1 cellular context compared by ENCODE assay signal in genomic region chr11:75204012-75204674, GRCh38.
TF ChIP-seq lines count a peak whose summit lies in the region.

No MANE protein-coding gene starts in this region.

TF ChIP-seq in HepG2, 621 proteins besides CTCF, POLR2A, EP300 and RAD21 (continued from another document and continues in another):
- TF ChIP-seq, protein P1, sequence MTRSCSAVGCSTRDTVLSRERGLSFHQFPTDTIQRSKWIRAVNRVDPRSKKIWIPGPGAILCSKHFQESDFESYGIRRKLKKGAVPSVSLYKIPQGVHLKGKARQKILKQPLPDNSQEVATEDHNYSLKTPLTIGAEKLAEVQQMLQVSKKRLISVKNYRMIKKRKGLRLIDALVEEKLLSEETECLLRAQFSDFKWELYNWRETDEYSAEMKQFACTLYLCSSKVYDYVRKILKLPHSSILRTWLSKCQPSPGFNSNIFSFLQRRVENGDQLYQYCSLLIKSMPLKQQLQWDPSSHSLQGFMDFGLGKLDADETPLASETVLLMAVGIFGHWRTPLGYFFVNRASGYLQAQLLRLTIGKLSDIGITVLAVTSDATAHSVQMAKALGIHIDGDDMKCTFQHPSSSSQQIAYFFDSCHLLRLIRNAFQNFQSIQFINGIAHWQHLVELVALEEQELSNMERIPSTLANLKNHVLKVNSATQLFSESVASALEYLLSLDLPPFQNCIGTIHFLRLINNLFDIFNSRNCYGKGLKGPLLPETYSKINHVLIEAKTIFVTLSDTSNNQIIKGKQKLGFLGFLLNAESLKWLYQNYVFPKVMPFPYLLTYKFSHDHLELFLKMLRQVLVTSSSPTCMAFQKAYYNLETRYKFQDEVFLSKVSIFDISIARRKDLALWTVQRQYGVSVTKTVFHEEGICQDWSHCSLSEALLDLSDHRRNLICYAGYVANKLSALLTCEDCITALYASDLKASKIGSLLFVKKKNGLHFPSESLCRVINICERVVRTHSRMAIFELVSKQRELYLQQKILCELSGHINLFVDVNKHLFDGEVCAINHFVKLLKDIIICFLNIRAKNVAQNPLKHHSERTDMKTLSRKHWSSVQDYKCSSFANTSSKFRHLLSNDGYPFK (CRISPR knock-in tag; IDR thresholded peaks at IDR 0.05; ENCODE audit: borderline replicate concordance) = no peak
- TF ChIP-seq PPARG (CRISPR knock-in tag; conservative IDR thresholded peaks at IDR 0.05) = peak; percentile 56; the same call in 1 of the 2 replicates
- TF ChIP-seq ZNF703 (CRISPR knock-in tag; IDR thresholded peaks at IDR 0.05; ENCODE audit: borderline replicate concordance) = no peak
- no peak for TF ChIP-seq ZNF136 (CRISPR knock-in tag; IDR thresholded peaks at IDR 0.05; ENCODE audit: low read depth)
- no peak for TF ChIP-seq SMC3 (IDR thresholded peaks at IDR 0.05; ENCODE audit: low read length)
- TF ChIP-seq SRSF9 (IDR thresholded peaks at IDR 0.05; ENCODE audit: borderline replicate concordance, insufficient read depth, low read depth, low read length, poor library complexity, severe bottlenecking) = no peak
- TF ChIP-seq KDM1A (CRISPR knock-in tag; IDR thresholded peaks at IDR 0.05) = no peak
- no peak for TF ChIP-seq ADNP (CRISPR knock-in tag; IDR thresholded peaks at IDR 0.05)
- TF ChIP-seq ZNF652 (CRISPR knock-in tag; IDR thresholded peaks at IDR 0.05; ENCODE audit: borderline replicate concordance, low read depth) = no peak
- TF ChIP-seq FOXO1 (CRISPR knock-in tag; IDR thresholded peaks at IDR 0.05) = peak; percentile 55; the same call in 1 of the 2 replicates
- TF ChIP-seq ZNF83 (CRISPR knock-in tag; IDR thresholded peaks at IDR 0.05; ENCODE audit: borderline replicate concordance) = no peak
- TF ChIP-seq CBFB (CRISPR knock-in tag; IDR thresholded peaks at IDR 0.05) = no peak
- no peak for TF ChIP-seq KAT2B (IDR thresholded peaks at IDR 0.05; ENCODE audit: borderline replicate concordance, low read depth, low read length)
- TF ChIP-seq MAFK (conservative IDR thresholded peaks at IDR 0.05 in 1 of 2, IDR thresholded peaks at IDR 0.05 in 1 of 2; ENCODE audit: low read length in 2 of 2) = no peak
- TF ChIP-seq PCBP2 (optimal IDR thresholded peaks at IDR 0.05; ENCODE audit: low read depth, low read length, poor library complexity, severe bottlenecking) = no peak
- no peak for TF ChIP-seq HCFC1 (IDR thresholded peaks at IDR 0.05; ENCODE audit: low read depth, low read length)
- no peak; the same call in 1 of the 2 replicates for TF ChIP-seq PITX1 (CRISPR knock-in tag; IDR thresholded peaks at IDR 0.05)
- no peak for TF ChIP-seq FOXK2 (IDR thresholded peaks at IDR 0.05)
- TF ChIP-seq ZNF850 (CRISPR knock-in tag; conservative IDR thresholded peaks at IDR 0.05) = no peak
- TF ChIP-seq BCL6 (CRISPR knock-in tag; IDR thresholded peaks at IDR 0.05) = peak; percentile 88
- no peak for TF ChIP-seq AFF4 (CRISPR knock-in tag; IDR thresholded peaks at IDR 0.05)
- no peak for TF ChIP-seq CAMTA2 (CRISPR knock-in tag; IDR thresholded peaks at IDR 0.05; ENCODE audit: borderline replicate concordance)
- TF ChIP-seq, protein P2, sequence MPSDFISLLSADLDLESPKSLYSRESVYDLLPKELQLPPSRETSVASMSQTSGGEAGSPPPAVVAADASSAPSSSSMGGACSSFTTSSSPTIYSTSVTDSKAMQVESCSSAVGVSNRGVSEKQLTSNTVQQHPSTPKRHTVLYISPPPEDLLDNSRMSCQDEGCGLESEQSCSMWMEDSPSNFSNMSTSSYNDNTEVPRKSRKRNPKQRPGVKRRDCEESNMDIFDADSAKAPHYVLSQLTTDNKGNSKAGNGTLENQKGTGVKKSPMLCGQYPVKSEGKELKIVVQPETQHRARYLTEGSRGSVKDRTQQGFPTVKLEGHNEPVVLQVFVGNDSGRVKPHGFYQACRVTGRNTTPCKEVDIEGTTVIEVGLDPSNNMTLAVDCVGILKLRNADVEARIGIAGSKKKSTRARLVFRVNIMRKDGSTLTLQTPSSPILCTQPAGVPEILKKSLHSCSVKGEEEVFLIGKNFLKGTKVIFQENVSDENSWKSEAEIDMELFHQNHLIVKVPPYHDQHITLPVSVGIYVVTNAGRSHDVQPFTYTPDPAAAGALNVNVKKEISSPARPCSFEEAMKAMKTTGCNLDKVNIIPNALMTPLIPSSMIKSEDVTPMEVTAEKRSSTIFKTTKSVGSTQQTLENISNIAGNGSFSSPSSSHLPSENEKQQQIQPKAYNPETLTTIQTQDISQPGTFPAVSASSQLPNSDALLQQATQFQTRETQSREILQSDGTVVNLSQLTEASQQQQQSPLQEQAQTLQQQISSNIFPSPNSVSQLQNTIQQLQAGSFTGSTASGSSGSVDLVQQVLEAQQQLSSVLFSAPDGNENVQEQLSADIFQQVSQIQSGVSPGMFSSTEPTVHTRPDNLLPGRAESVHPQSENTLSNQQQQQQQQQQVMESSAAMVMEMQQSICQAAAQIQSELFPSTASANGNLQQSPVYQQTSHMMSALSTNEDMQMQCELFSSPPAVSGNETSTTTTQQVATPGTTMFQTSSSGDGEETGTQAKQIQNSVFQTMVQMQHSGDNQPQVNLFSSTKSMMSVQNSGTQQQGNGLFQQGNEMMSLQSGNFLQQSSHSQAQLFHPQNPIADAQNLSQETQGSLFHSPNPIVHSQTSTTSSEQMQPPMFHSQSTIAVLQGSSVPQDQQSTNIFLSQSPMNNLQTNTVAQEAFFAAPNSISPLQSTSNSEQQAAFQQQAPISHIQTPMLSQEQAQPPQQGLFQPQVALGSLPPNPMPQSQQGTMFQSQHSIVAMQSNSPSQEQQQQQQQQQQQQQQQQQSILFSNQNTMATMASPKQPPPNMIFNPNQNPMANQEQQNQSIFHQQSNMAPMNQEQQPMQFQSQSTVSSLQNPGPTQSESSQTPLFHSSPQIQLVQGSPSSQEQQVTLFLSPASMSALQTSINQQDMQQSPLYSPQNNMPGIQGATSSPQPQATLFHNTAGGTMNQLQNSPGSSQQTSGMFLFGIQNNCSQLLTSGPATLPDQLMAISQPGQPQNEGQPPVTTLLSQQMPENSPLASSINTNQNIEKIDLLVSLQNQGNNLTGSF (CRISPR knock-in tag; IDR thresholded peaks at IDR 0.05) = no peak
- TF ChIP-seq ZBTB44 (CRISPR knock-in tag; IDR thresholded peaks at IDR 0.05) = no peak
- TF ChIP-seq ZSCAN30 (CRISPR knock-in tag; IDR thresholded peaks at IDR 0.05) = no peak
- no peak for TF ChIP-seq ZNF44 (CRISPR knock-in tag; IDR thresholded peaks at IDR 0.05)
- TF ChIP-seq, protein P3, sequence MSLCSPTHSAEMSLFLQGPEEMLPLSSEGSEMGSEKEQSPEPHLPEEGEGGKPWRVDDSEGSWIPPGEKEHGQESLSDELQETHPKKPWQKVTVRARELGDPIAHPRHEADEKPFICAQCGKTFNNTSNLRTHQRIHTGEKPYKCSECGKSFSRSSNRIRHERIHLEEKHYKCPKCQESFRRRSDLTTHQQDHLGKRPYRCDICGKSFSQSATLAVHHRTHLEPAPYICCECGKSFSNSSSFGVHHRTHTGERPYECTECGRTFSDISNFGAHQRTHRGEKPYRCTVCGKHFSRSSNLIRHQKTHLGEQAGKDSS (CRISPR knock-in tag; IDR thresholded peaks at IDR 0.05; ENCODE audit: borderline replicate concordance, low read depth) = no peak
- no peak for TF ChIP-seq ATM (IDR thresholded peaks at IDR 0.05; ENCODE audit: borderline replicate concordance)
- no peak for TF ChIP-seq ZBTB8A (CRISPR knock-in tag; IDR thresholded peaks at IDR 0.05; ENCODE audit: borderline replicate concordance, low read depth)
- no peak for TF ChIP-seq TRIM24 (CRISPR knock-in tag; IDR thresholded peaks at IDR 0.05)
- TF ChIP-seq, protein P4, sequence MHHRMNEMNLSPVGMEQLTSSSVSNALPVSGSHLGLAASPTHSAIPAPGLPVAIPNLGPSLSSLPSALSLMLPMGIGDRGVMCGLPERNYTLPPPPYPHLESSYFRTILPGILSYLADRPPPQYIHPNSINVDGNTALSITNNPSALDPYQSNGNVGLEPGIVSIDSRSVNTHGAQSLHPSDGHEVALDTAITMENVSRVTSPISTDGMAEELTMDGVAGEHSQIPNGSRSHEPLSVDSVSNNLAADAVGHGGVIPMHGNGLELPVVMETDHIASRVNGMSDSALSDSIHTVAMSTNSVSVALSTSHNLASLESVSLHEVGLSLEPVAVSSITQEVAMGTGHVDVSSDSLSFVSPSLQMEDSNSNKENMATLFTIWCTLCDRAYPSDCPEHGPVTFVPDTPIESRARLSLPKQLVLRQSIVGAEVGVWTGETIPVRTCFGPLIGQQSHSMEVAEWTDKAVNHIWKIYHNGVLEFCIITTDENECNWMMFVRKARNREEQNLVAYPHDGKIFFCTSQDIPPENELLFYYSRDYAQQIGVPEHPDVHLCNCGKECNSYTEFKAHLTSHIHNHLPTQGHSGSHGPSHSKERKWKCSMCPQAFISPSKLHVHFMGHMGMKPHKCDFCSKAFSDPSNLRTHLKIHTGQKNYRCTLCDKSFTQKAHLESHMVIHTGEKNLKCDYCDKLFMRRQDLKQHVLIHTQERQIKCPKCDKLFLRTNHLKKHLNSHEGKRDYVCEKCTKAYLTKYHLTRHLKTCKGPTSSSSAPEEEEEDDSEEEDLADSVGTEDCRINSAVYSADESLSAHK (CRISPR knock-in tag; IDR thresholded peaks at IDR 0.05; ENCODE audit: borderline replicate concordance) = no peak
- peak; percentile 82 for TF ChIP-seq CEBPB (IDR thresholded peaks at IDR 0.05; ENCODE audit: borderline replicate concordance, low read depth, low read length)
- TF ChIP-seq EEA1 (CRISPR knock-in tag; IDR thresholded peaks at IDR 0.05; ENCODE audit: borderline replicate concordance) = no peak
- peak; percentile 94 for TF ChIP-seq RXRB (CRISPR knock-in tag; IDR thresholded peaks at IDR 0.05; ENCODE audit: borderline replicate concordance)
- TF ChIP-seq ZNF776 (CRISPR knock-in tag; IDR thresholded peaks at IDR 0.05) = no peak
- TF ChIP-seq ZNF710 (CRISPR knock-in tag; IDR thresholded peaks at IDR 0.05; ENCODE audit: borderline replicate concordance) = no peak; the same call in 1 of the 2 replicates
- TF ChIP-seq SP1 (IDR thresholded peaks at IDR 0.05) = no peak
- TF ChIP-seq SP1 (CRISPR knock-in tag; IDR thresholded peaks at IDR 0.05) = no peak
- TF ChIP-seq ZNF234 (CRISPR knock-in tag; conservative IDR thresholded peaks at IDR 0.05) = no peak
- 0 out of 2 replicates have a peak, but pooled peaks have one; percentile 36 for TF ChIP-seq MYPOP (CRISPR knock-in tag; IDR thresholded peaks at IDR 0.05)
